In the genomic region with DNA sequence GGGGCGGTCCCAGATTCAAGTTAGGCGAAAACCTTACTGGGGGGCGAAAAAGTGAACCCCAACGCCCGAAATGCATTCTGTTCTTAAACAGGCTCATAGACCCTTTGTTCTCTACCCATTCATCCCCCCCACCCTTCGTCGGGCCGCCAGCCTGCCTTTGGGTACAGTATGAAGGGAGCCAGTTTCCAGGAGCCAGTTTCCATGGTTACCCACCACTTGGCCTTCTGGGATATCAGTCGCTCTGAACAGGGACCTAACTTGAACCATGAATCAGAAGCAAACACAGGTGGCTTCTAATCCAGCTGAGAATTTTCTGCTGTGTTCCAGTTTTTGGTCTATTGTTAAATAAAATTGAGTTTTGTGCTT, we compare ENCODE assay signal across 8 cellular contexts. TPM values are rescaled to one million over a fixed set of nuclear protein-coding genes. Genes with fewer than 3 reads are reported as not detected.
DNase-seq lines count a peak whose midpoint lies in the region; ATAC-seq and TF ChIP-seq lines count a peak whose summit lies in the region.

No MANE protein-coding gene starts in this region.

- peak overlapping the region; percentile 99 for H3K4me3 Mint-ChIP-seq in activated CD4-positive, alpha-beta T cell treated with anti-CD3 and anti-CD28 coated beads for 36 hours

- peaks cover 14% of the 10 kb centered on the region for H3K36me3 Mint-ChIP-seq in activated CD4-positive, alpha-beta T cell treated with anti-CD3 and anti-CD28 coated beads for 36 hours (ENCODE audit: low read depth)

- ATAC-seq in HG02973 (IDR thresholded peaks at IDR 0.05; ENCODE audit: unreplicated experiment): peak; percentile 35
- peak; percentile 88 for ATAC-seq in activated CD4-positive, alpha-beta T cell treated with anti-CD3 and anti-CD28 coated beads for 36 hours
- ATAC-seq in GM18870 (IDR thresholded peaks at IDR 0.05; ENCODE audit: unreplicated experiment): no peak

- no peak for TF ChIP-seq CTCF in GM12865 (IDR thresholded peaks at IDR 0.05; ENCODE audit: insufficient read depth, low read depth, low read length, missing control alignments)

- H3K9me3 Mint-ChIP-seq in activated CD4-positive, alpha-beta T cell treated with anti-CD3 and anti-CD28 coated beads for 36 hours (ENCODE audit: low read depth): peaks cover 7% of the 10 kb centered on the region

- peak; percentile 76 for DNase-seq in GM12865 (ENCODE audit: low read depth)
- peak; percentile 83 for DNase-seq in NCI-H2196 treated with DMSO at 0.1 percent for 48 hours (lab: John Stamatoyannopoulos, UW; ENCODE audit: unreplicated experiment)
- peak; percentile 77 for DNase-seq in activated CD4-positive, alpha-beta T cell treated with anti-CD3 and anti-CD28 coated beads for 36 hours
- peak; percentile 6 to 41 (median 17) for DNase-seq in stimulated activated CD4-positive, alpha-beta T cell treated with anti-CD3 and anti-CD28 coated beads, Interleukin-1b, Interleukin-23, amount 100 ng/mL, for 24 hours (ENCODE audit: low read depth in 4 of 4, low spot score in 1 of 4)

- H3K27me3 ChIP-seq in layer of hippocampus (ENCODE audit: control insufficient read depth, insufficient read depth, low read length): no peaks in the 10 kb centered on the region

- intact Hi-C loops in activated CD4-positive, alpha-beta T cell treated with anti-CD3 and anti-CD28 coated beads for 36 hours (cut with DNase I, micrococcal nuclease): loop anchor here (1.0 to 10.0 kb wide), 12 partner anchors 45 to 826 kb away; a partner anchor contains a TSS

- peak overlapping the region; percentile 99 for H3K27ac Mint-ChIP-seq in activated CD4-positive, alpha-beta T cell treated with anti-CD3 and anti-CD28 coated beads for 36 hours

- peak overlapping the region; percentile 93 for H3K27ac ChIP-seq in cingulate gyrus (ENCODE audit: low read depth, low read length)
- H3K27ac ChIP-seq in layer of hippocampus (ENCODE audit: low read depth, low read length): peak overlapping the region; percentile 91

- POLR2A ChIA-PET in activated CD4-positive, alpha-beta T cell treated with anti-CD3 and anti-CD28 coated beads for 36 hours (lab: Charles Lee): interaction anchor here (0.6 to 1.0 kb wide), 2 partner anchors 51 to 142 kb away, joined by 6 read pairs; a partner anchor contains a TSS

- H3K4me1 Mint-ChIP-seq in activated CD4-positive, alpha-beta T cell treated with anti-CD3 and anti-CD28 coated beads for 36 hours: peaks cover 23% of the 10 kb centered on the region

- no peaks in the 10 kb centered on the region for H3K27me3 Mint-ChIP-seq in activated CD4-positive, alpha-beta T cell treated with anti-CD3 and anti-CD28 coated beads for 36 hours

- H3K4me3 ChIP-seq in GM12865 (ENCODE audit: low read depth, low read length): peak overlapping the region; percentile 84

- CTCF ChIA-PET in activated CD4-positive, alpha-beta T cell treated with anti-CD3 and anti-CD28 coated beads for 36 hours (lab: Charles Lee): interaction anchor here (0.6 kb wide), 1 partner anchor 411 kb away, joined by 3 read pairs; a partner anchor contains a TSS

RNA-seq across cellular contexts. Expression of a gene that starts 0.5 kb away (rescaled TPM):
- total RNA-seq in activated CD4-positive, alpha-beta T cell treated with anti-CD3 and anti-CD28 coated beads for 36 hours: 10 to 100 TPM; 22.9 to 24.1 TPM

RNA-seq across cellular contexts. Expression of a gene that starts 53.8 kb away (rescaled TPM):
- 100 to 1,000 TPM; 180 to 186 TPM for total RNA-seq in activated CD4-positive, alpha-beta T cell treated with anti-CD3 and anti-CD28 coated beads for 36 hours

Comparison
In these comparisons a context has a peak if more than half of its experiments do, and no peak if none do; other contexts are left out.
1. DNase-seq: peak in every context shown above with its lines; median percentile 83 in NCI-H2196 treated with DMSO at 0.1 percent for 48 hours; 77 in activated CD4-positive, alpha-beta T cell treated with anti-CD3 and anti-CD28 coated beads for 36 hours; 76 in GM12865; 17 in stimulated activated CD4-positive, alpha-beta T cell treated with anti-CD3 and anti-CD28 coated beads, Interleukin-1b, Interleukin-23, amount 100 ng/mL, for 24 hours.